In genomic region chr19:12997225-12997966, GRCh38 we compare ENCODE assay signal across 9 cellular contexts. TPM values are rescaled to one million over a fixed set of nuclear protein-coding genes. Genes with fewer than 3 reads are reported as not detected.
DNase-seq lines count a peak whose midpoint lies in the region; ATAC-seq and TF ChIP-seq lines count a peak whose summit lies in the region.
"Had no signal": no experiment of that assay in that cellular context is flagged by ENCODE, and none has a peak within 500 bp of the region (broad histone marks: within the 10 kb centered on the region; RNA-seq: fewer than 3 reads in every experiment).

No MANE protein-coding gene starts in this region.

- peak overlapping the region; percentile 98 for H3K4me2 ChIP-seq in skeletal muscle satellite cell (ENCODE audit: low read length)

- ATAC-seq in WTC11 (no peak), GM19395 (IDR thresholded peaks at IDR 0.05; ENCODE audit: unreplicated experiment) (no peak), GM21723 (IDR thresholded peaks at IDR 0.05; ENCODE audit: unreplicated experiment) (no peak)
- ATAC-seq: GM12878 had no signal

- no peak for DNase-seq in Calu3
- no peak for DNase-seq in WTC11 (ENCODE audit: low spot score)
- DNase-seq in fibroblast of pulmonary artery (ENCODE audit: low read depth): no peak
- no peak for DNase-seq in activated CD4-positive, CD25-positive, alpha-beta regulatory T cell treated with anti-CD3 and anti-CD28 coated beads, Interleukin-2, amount 50 U/mL, for 72 hours
- no peak for DNase-seq in GM13977 (ENCODE audit: low spot score)

- peak overlapping the region; percentile 87 for H3K4me3 Mint-ChIP-seq in Calu3 (ENCODE audit: low read depth, unreplicated experiment)
- H3K4me3 Mint-ChIP-seq in WTC11: peak overlapping the region; percentile 35; the same call in 1 of the 2 replicates

- no peaks in the 10 kb centered on the region for H3K9me3 Mint-ChIP-seq in Calu3 (ENCODE audit: low read depth, unreplicated experiment)
- no peaks in the 10 kb centered on the region for H3K9me3 Mint-ChIP-seq in WTC11

- H3K27ac Mint-ChIP-seq in Calu3 (ENCODE audit: unreplicated experiment) (no peak overlapping the region), WTC11 (no peak overlapping the region)

- CTCF ChIA-PET in Calu3 (lab: Charles Lee) (interaction anchor here (1.1 kb wide), 1 partner anchor 64 kb away, joined by 3 read pairs; no protein-coding TSS in a partner anchor), WTC11 (lab: Charles Lee) (interaction anchor here (1.1 to 1.7 kb wide), 4 partner anchors 20 to 96 kb away, joined by 3 to 7 read pairs (median 4); no protein-coding TSS in a partner anchor)

- intact Hi-C loops in Calu3 (cut with micrococcal nuclease; ENCODE audit: unreplicated experiment): no loop called here

- no TSS peak for BruUV-seq in Calu3 (replicated peaks; lab: Mats Ljungman, UMichigan)

- H3K9me3 ChIP-seq in skeletal muscle satellite cell (replicated peaks; ENCODE audit: low read length): no peaks in the 10 kb centered on the region

- peak overlapping the region; percentile 75 for H3K4me3 ChIP-seq in fibroblast of pulmonary artery (replicated peaks; ENCODE audit: low read depth, low read length)
- H3K4me3 ChIP-seq in skeletal muscle satellite cell (ENCODE audit: low read length): peak overlapping the region; percentile 89
- H3K4me3 ChIP-seq: GM12878 had no signal

- H3K27me3 Mint-ChIP-seq in Calu3 (ENCODE audit: unreplicated experiment) (peaks cover 14% of the 10 kb centered on the region), WTC11 (ENCODE audit: low read depth) (peaks cover 87% of the 10 kb centered on the region)

- peaks cover 47% of the 10 kb centered on the region for H3K4me1 ChIP-seq in skeletal muscle satellite cell (ENCODE audit: control insufficient read depth, insufficient read depth, low read length)

- H3K27me3 ChIP-seq in skeletal muscle satellite cell (ENCODE audit: control insufficient read depth, insufficient read depth, low read length): no peaks in the 10 kb centered on the region

- peaks cover 10% of the 10 kb centered on the region for H3K36me3 ChIP-seq in skeletal muscle satellite cell (ENCODE audit: insufficient read depth, low read length)

- H3K4me1 Mint-ChIP-seq in Calu3 (ENCODE audit: low read depth, unreplicated experiment) (peaks cover 8% of the 10 kb centered on the region), WTC11 (peaks cover 6% of the 10 kb centered on the region)

- H3K36me3 Mint-ChIP-seq in Calu3 (ENCODE audit: insufficient read depth, unreplicated experiment): peaks cover 15% of the 10 kb centered on the region
- H3K36me3 Mint-ChIP-seq in WTC11: peaks cover 3% of the 10 kb centered on the region; the same call in 1 of the 2 replicates

- TF ChIP-seq CTCF in Calu3 (IDR thresholded peaks at IDR 0.05; ENCODE audit: unreplicated experiment) (no peak), WTC11 (IDR thresholded peaks at IDR 0.05) (no peak), fibroblast of pulmonary artery (IDR thresholded peaks at IDR 0.05; ENCODE audit: low read length, missing control alignments) (no peak), GM13977 (IDR thresholded peaks at IDR 0.05; ENCODE audit: extremely low read depth, insufficient read depth, missing control alignments) (no peak)

- in situ Hi-C loops in GM13977 (cut with MboI; ENCODE audit: low pct_unique_long_range_greater_than_20kb, low sequenced_read_pairs, unreplicated experiment): no loop called here

- POLR2A ChIA-PET in WTC11 (lab: Charles Lee): no interaction called here

- peak overlapping the region; percentile 86 for H3K9ac ChIP-seq in skeletal muscle satellite cell (ENCODE audit: low read depth, low read length)

TF ChIP-seq in WTC11, 78 proteins besides CTCF, POLR2A, EP300 and RAD21 (continues in another document):
- no peak for TF ChIP-seq ZNF423 (CRISPR knock-in tag; IDR thresholded peaks at IDR 0.05)
- no peak for TF ChIP-seq ZNF219 (CRISPR knock-in tag; IDR thresholded peaks at IDR 0.05; ENCODE audit: borderline replicate concordance)
- no peak for TF ChIP-seq ZNF232 (CRISPR knock-in tag; IDR thresholded peaks at IDR 0.05)
- no peak for TF ChIP-seq STAT6 (CRISPR knock-in tag; conservative IDR thresholded peaks at IDR 0.05; ENCODE audit: low read depth)
- no peak for TF ChIP-seq PREB (CRISPR knock-in tag; IDR thresholded peaks at IDR 0.05; ENCODE audit: borderline replicate concordance)
- no peak for TF ChIP-seq CDX4 (CRISPR knock-in tag; IDR thresholded peaks at IDR 0.05; ENCODE audit: borderline replicate concordance)
- no peak for TF ChIP-seq GTF2I (CRISPR knock-in tag; conservative IDR thresholded peaks at IDR 0.05)
- TF ChIP-seq USF2 (CRISPR knock-in tag; IDR thresholded peaks at IDR 0.05): no peak
- TF ChIP-seq ATF6 (CRISPR knock-in tag; IDR thresholded peaks at IDR 0.05): no peak
- TF ChIP-seq NR3C1 (CRISPR knock-in tag; conservative IDR thresholded peaks at IDR 0.05; ENCODE audit: low read depth): no peak
- TF ChIP-seq ZMAT4 (CRISPR knock-in tag; IDR thresholded peaks at IDR 0.05): no peak

RNA-seq across cellular contexts. Expression of gene NFIX, which starts 2.1 kb away (rescaled TPM):
- 16.4 and 21.9 TPM in 2 replicates for total RNA-seq in Calu3 (2022)
- 0.44 to 1.5 TPM (median 1.4 TPM) in 3 replicates for total RNA-seq in WTC11 (2021)
- 41.6 and 60.9 TPM in 2 replicates for total RNA-seq in skeletal muscle satellite cell (2012; rRNA removed)

RNA-seq across cellular contexts. Expression of gene DAND5, which starts 28.0 kb away (rescaled TPM):
- 0.21 and 0.47 TPM in 2 replicates for total RNA-seq in Calu3 (2022)
- total RNA-seq in WTC11 (2021): 0.18 to 0.23 TPM (median 0.22 TPM) in 3 replicates
- not detected in 2 replicates for total RNA-seq in skeletal muscle satellite cell (2012; rRNA removed)

RNA-seq across cellular contexts. Expression of gene GADD45GIP1, which starts 40.4 kb away (rescaled TPM):
- 20.0 and 21.6 TPM in 2 replicates for total RNA-seq in Calu3 (2022)
- 54.4 to 57.9 TPM (median 56.1 TPM) in 3 replicates for total RNA-seq in WTC11 (2021)
- total RNA-seq in skeletal muscle satellite cell (2012; rRNA removed): 21.3 and 26.4 TPM in 2 replicates

RNA-seq across cellular contexts. Expression of gene RAD23A, which starts 51.7 kb away (rescaled TPM):
- 101 and 110 TPM in 2 replicates for total RNA-seq in Calu3 (2022)
- total RNA-seq in WTC11 (2021): 84.3 to 96.6 TPM (median 96.2 TPM) in 3 replicates
- total RNA-seq in skeletal muscle satellite cell (2012; rRNA removed): 95.3 and 119 TPM in 2 replicates

RNA-seq across cellular contexts. Expression of gene CALR, which starts 59.0 kb away (rescaled TPM):
- total RNA-seq in Calu3 (2022) (680 and 718 TPM in 2 replicates), WTC11 (2021) (977 to 1,088 TPM (median 978 TPM) in 3 replicates)
- total RNA-seq in skeletal muscle satellite cell (2012; rRNA removed): 2,097 and 2,142 TPM in 2 replicates
